In genomic region chr3:156664285-156665178, GRCh38 we compare ENCODE assay signal across 9 cellular contexts. TPM values are rescaled to one million over a fixed set of nuclear protein-coding genes. Genes with fewer than 3 reads are reported as not detected.
DNase-seq lines count a peak whose midpoint lies in the region; ATAC-seq, FAIRE-seq and TF ChIP-seq lines count a peak whose summit lies in the region.
"Had no signal": no experiment of that assay in that cellular context is flagged by ENCODE, and none has a peak within 500 bp of the region (broad histone marks: within the 10 kb centered on the region; RNA-seq: fewer than 3 reads in every experiment).

No MANE protein-coding gene starts in this region.

- FAIRE-seq in K562 (lab: Jason Lieb, UNC) = peak; percentile 52
- FAIRE-seq: keratinocyte had no signal

- no peak overlapping the region for H3K27ac ChIP-seq in K562 (ENCODE audit: extremely low read depth, low read depth, low read length)
- H3K27ac ChIP-seq in foreskin keratinocyte = no peak overlapping the region
- H3K27ac ChIP-seq in mesenchymal stem cell (ENCODE audit: low read length, poor library complexity, severe bottlenecking) = no peak overlapping the region

- TF ChIP-seq CTCF in K562 (IDR thresholded peaks at IDR 0.05 in 2 of 3, conservative IDR thresholded peaks at IDR 0.05 in 1 of 3; ENCODE audit: insufficient read depth in 2 of 3, low read depth in 1 of 3, low read length in 3 of 3) (no peak), foreskin keratinocyte (conservative IDR thresholded peaks at IDR 0.05) (no peak)

- H3K9me3 ChIP-seq in K562 (replicated peaks; ENCODE audit: control insufficient read depth, insufficient read depth, low read depth, low read length) = no peaks in the 10 kb centered on the region
- H3K9me3 ChIP-seq in mesenchymal stem cell (ENCODE audit: control insufficient read depth, low read length) = no peaks in the 10 kb centered on the region

- 75% methylated on average over 5 of the region's 5 CpGs for WGBS in K562 (ENCODE audit: insufficient coverage, low coverage, missing lambda C conversion rate)
- WGBS in mesenchymal stem cell = 93% methylated on average over 5 of the region's 5 CpGs

- peak overlapping the region in 1 of 2 experiments; percentile 88 for H2BK12ac ChIP-seq in mesenchymal stem cell (ENCODE audit: low read length in 2 of 2)

- no peak overlapping the region for H3K4ac ChIP-seq in mesenchymal stem cell (ENCODE audit: low read depth in 1 of 2, low read length in 2 of 2)

- H3K27me3 ChIP-seq in K562 (ENCODE audit: control insufficient read depth in 2 of 2, insufficient read depth in 2 of 2, low read length in 2 of 2) (no peaks in the 10 kb centered on the region), foreskin keratinocyte (no peaks in the 10 kb centered on the region), mesenchymal stem cell (ENCODE audit: control insufficient read depth in 1 of 2, insufficient read depth in 1 of 2, low read length in 2 of 2) (no peaks in the 10 kb centered on the region)

- no peak for TF ChIP-seq RAD21 in K562 (CRISPR knock-in tag; conservative IDR thresholded peaks at IDR 0.05 in 1 of 2, IDR thresholded peaks at IDR 0.05 in 1 of 2)

- H3K9ac ChIP-seq in K562 (ENCODE audit: insufficient read depth in 1 of 2, low read depth in 2 of 2, low read length in 2 of 2) = no peak overlapping the region
- H3K9ac ChIP-seq in mesenchymal stem cell (ENCODE audit: low read length) = no peak overlapping the region

- POLR2A ChIA-PET in K562 (lab: Yijun Ruan, JAX) = interaction anchor here (0.9 to 1.3 kb wide), 3 partner anchors 9 to 59 kb away, joined by 5 to 6 read pairs (median 5); no protein-coding TSS in a partner anchor

- H4K20me1 ChIP-seq in K562 (replicated peaks; ENCODE audit: control insufficient read depth, insufficient read depth, low read length) = no peaks in the 10 kb centered on the region

- TF ChIP-seq POLR2A in K562 (conservative IDR thresholded peaks at IDR 0.05) = no peak

- no peak overlapping the region for H3K14ac ChIP-seq in mesenchymal stem cell (ENCODE audit: low read length in 2 of 2)

- H3K4me1 ChIP-seq in K562 (replicated peaks in 1 of 2; ENCODE audit: control insufficient read depth in 2 of 2, insufficient read depth in 2 of 2, low read length in 2 of 2) (peaks cover 3 to 30% of the 10 kb centered on the region in 2 experiments; a peak in 4 of 5 replicates), foreskin keratinocyte (no peaks in the 10 kb centered on the region), mesenchymal stem cell (ENCODE audit: control insufficient read depth, insufficient read depth, low read depth, low read length) (no peaks in the 10 kb centered on the region)

- no peak overlapping the region for H2BK5ac ChIP-seq in mesenchymal stem cell (ENCODE audit: low read depth, low read length, poor library complexity, severe bottlenecking)

- intact Hi-C loops in K562 (cut with micrococcal nuclease) = no loop called here

- in situ Hi-C loops in K562 (cut with MboI) = loop anchor here (5.0 to 25.0 kb wide), 2 partner anchors 112 to 652 kb away; no protein-coding TSS in a partner anchor

- H3K18ac ChIP-seq in mesenchymal stem cell (ENCODE audit: low read depth in 1 of 2, low read length in 2 of 2) = peak overlapping the region in 1 of 2 experiments; percentile 24

- BruUV-seq in K562 (replicated peaks; lab: Mats Ljungman, UMichigan) = no TSS peak

- H4K91ac ChIP-seq in mesenchymal stem cell (ENCODE audit: low read length) = no peak overlapping the region

- ATAC-seq in GM19455 (IDR thresholded peaks at IDR 0.05; ENCODE audit: unreplicated experiment) (peak; percentile 87), HG03175 (IDR thresholded peaks at IDR 0.05; ENCODE audit: unreplicated experiment) (peak; percentile 76), K562 (no peak), foreskin keratinocyte (no peak)

- TF ChIP-seq EP300 in K562 (IDR thresholded peaks at IDR 0.05; ENCODE audit: low read length) = no peak

- H3K9me1 ChIP-seq in K562 (ENCODE audit: control insufficient read depth, insufficient read depth, low read length) = peaks cover 3% of the 10 kb centered on the region

- H2AFZ ChIP-seq in K562 (ENCODE audit: low read depth, low read length) (peak overlapping the region; percentile 53), mesenchymal stem cell (ENCODE audit: low read depth, low read length) (no peak overlapping the region)

- H3K36me3 ChIP-seq in K562 (ENCODE audit: control insufficient read depth, insufficient read depth, low read length) = no peaks in the 10 kb centered on the region
- H3K36me3 ChIP-seq in mesenchymal stem cell (ENCODE audit: control insufficient read depth in 1 of 2, insufficient read depth in 2 of 2, low read depth in 1 of 2, low read length in 2 of 2) = no peaks in the 10 kb centered on the region

- H3K79me1 ChIP-seq in mesenchymal stem cell (replicated peaks; ENCODE audit: low read length, poor library complexity, severe bottlenecking) = no peaks in the 10 kb centered on the region

- H3K79me2 ChIP-seq in K562 (ENCODE audit: control insufficient read depth, insufficient read depth, low read length) = no peaks in the 10 kb centered on the region

- H3K23ac ChIP-seq in mesenchymal stem cell (ENCODE audit: low read length in 2 of 2) = no peak overlapping the region

- H2AK5ac ChIP-seq in mesenchymal stem cell (ENCODE audit: low read length, severe bottlenecking) = no peak overlapping the region

- CTCF ChIA-PET in K562 (lab: Yijun Ruan, JAX; ENCODE audit: low intra/inter-chr PET ratio) = interaction anchor here (0.6 kb wide), 1 partner anchor 11 kb away, joined by 3 read pairs; no protein-coding TSS in a partner anchor

- H3K4me2 ChIP-seq in K562 (ENCODE audit: insufficient read depth, low read length) (no peak overlapping the region), mesenchymal stem cell (ENCODE audit: low read length, poor library complexity, severe bottlenecking) (no peak overlapping the region)

- peak overlapping the region; percentile 45; the same call in 1 of the 2 replicates for H3K4me3 ChIP-seq in GM08714 (ENCODE audit: low read length)
- no peak overlapping the region for H3K4me3 ChIP-seq in K562
- no peak overlapping the region for H3K4me3 ChIP-seq in mesenchymal stem cell (ENCODE audit: insufficient read depth in 1 of 2, low read depth in 1 of 2, low read length in 2 of 2)

- no peak overlapping the region for H2BK120ac ChIP-seq in mesenchymal stem cell (ENCODE audit: low read depth, low read length)

- H2BK15ac ChIP-seq in mesenchymal stem cell (ENCODE audit: low read depth, poor library complexity, severe bottlenecking) = no peak overlapping the region

- no peak overlapping the region for H4K8ac ChIP-seq in mesenchymal stem cell (ENCODE audit: low read length)

- DNase-seq in K562 (ENCODE audit: extremely low read depth in 1 of 4, low spot score in 3 of 4) = no peak
- DNase-seq in T-helper 9 cell = no peak
- no peak for DNase-seq in stimulated activated CD4-positive, alpha-beta T cell treated with anti-CD3 and anti-CD28 coated beads, Interleukin-4, amount 100 ng/mL, for 24 hours
- DNase-seq in foreskin keratinocyte = no peak
- DNase-seq in mesenchymal stem cell = no peak

TF ChIP-seq in K562, 482 proteins besides CTCF, POLR2A, EP300 and RAD21:
- peak; percentile 40; the same call in 1 of the 2 replicates for TF ChIP-seq MAFG (tag; conservative IDR thresholded peaks at IDR 0.05)
- no peak for TF ChIP-seq ZNF217 (CRISPR knock-in tag; IDR thresholded peaks at IDR 0.05)
- TF ChIP-seq TGIF2 (CRISPR knock-in tag; IDR thresholded peaks at IDR 0.05) = no peak
- TF ChIP-seq ZNF316 (IDR thresholded peaks at IDR 0.05) = peak; percentile 73
- peak; percentile 68 for TF ChIP-seq C11orf30 (IDR thresholded peaks at IDR 0.05; ENCODE audit: low read depth)
- no peak for TF ChIP-seq NR2C2 (CRISPR knock-in tag; IDR thresholded peaks at IDR 0.05)
- TF ChIP-seq NR2C2 (tag; IDR thresholded peaks at IDR 0.05) = 0 out of 2 replicates have a peak, but pooled peaks have one; percentile 16
TF ChIP-seq in K562: peak in this region for 4.

RNA-seq across cellular contexts. Expression of gene TIPARP, which starts 9.9 kb away (rescaled TPM):
- 28.7 and 54.2 TPM in 2 replicates for total RNA-seq in K562 (2011; cell fraction: chromatin; rRNA removed; ENCODE audit: low replicate concordance)
- total RNA-seq in K562 (2011; cell fraction: nucleolus; rRNA removed) = 10.3 and 12.6 TPM in 2 replicates
- 17.4 and 19.8 TPM in 2 replicates for total RNA-seq in K562 (2011; cell fraction: nucleoplasm; rRNA removed)
- total RNA-seq in K562 (2014; rRNA removed) (15.1 and 15.8 TPM in 2 replicates), K562 (2014; rRNA removed; fragmentation: Illumina TruSeq; extraction: Trizol) (23.6 and 27.5 TPM in 2 replicates), K562 (2015; rRNA removed; fragmentation: Illumina TruSeq; extraction: Trizol) (29.4 TPM in 2 replicates), K562 (2021) (14.6 and 16.1 TPM in 2 replicates), foreskin keratinocyte (111 and 116 TPM in 2 replicates)
- polyA plus RNA-seq in K562 (2011; rRNA removed) (11.9 and 12.2 TPM in 2 replicates), K562 (2014; fragmentation: Illumina TruSeq; extraction: Trizol) (18.3 and 20.4 TPM in 2 replicates), K562 (2014; fragmentation: Nextera tagmentation; extraction: Ambion mirVana) (1 to 10 TPM; 2.4 to 3.5 TPM), K562 (2014; rRNA removed) (8.3 and 9.8 TPM in 2 replicates), foreskin keratinocyte (45.3 and 50.3 TPM in 2 replicates)
- polyA plus RNA-seq in K562 (2011; cell fraction: cytosol; rRNA removed) = 3.2 and 4.4 TPM in 2 replicates
- polyA plus RNA-seq in K562 (2011; cell fraction: nucleus; rRNA removed) = 9.7 and 13.4 TPM in 2 replicates
- polyA plus RNA-seq in K562 (2012) = 15.9 and 21.4 TPM in 2 replicates
- 16.7 and 20.8 TPM in 2 replicates for polyA minus RNA-seq in K562 (2011; rRNA and poly(A)+ RNA removed)
- 9.1 and 11.1 TPM in 2 replicates for polyA minus RNA-seq in K562 (2011; cell fraction: cytosol; rRNA and poly(A)+ RNA removed)
- 17.1 and 47.2 TPM in 2 replicates for polyA minus RNA-seq in K562 (2011; cell fraction: nucleus; rRNA and poly(A)+ RNA removed)
- 6.3 TPM for polyA plus RNA-seq in mesenchymal stem cell (2013, experiment 1 of 2)
- 5.7 TPM for polyA plus RNA-seq in mesenchymal stem cell (2013, experiment 2 of 2)

Comparison
In these comparisons a context has a peak if more than half of its experiments do, and no peak if none do; other contexts are left out.
1. ATAC-seq: peak in GM19455 (single experiment) and HG03175 (single experiment); none in K562 (single experiment) and foreskin keratinocyte (single experiment).